ENCODE assay signal across 8 cellular contexts in the genomic region with DNA sequence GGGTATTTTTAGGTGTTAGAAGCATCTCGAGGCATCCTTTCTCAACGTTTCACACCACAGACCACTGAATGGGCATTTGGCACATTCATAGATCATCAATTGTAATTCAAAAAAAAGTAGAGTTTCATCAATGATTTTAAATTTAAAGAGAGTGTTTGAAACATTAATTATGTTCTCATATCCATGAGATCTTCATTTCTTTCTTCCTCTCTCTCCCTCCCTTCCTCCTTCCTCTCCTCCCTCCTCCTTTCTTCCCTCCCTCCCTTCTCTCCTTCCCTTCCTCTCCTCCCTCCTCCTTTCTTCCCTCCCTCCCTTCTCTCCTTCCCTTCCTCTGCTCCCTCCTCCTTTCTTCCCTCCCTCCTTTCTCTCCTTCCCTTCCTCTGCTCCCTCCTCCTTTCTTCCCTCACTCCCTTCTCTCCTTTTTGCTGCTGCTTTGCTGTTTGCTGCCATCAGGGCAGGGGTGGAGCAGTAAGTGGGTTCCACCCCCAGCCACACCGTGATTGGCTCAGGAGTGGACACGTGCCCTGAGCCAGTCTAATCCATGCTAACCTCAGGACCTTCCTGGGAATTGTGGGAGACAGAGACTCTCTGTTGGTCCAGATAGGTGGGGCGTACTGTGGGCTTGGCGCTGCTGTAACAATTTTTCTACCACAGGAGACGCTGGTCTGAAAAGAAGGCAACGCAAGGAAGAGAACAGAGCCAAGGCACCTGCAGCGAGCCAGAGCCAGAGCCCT. TPM values are rescaled to one million over a fixed set of nuclear protein-coding genes. Genes with fewer than 3 reads are reported as not detected.
DNase-seq lines count a peak whose midpoint lies in the region; ATAC-seq and TF ChIP-seq lines count a peak whose summit lies in the region.

No MANE protein-coding gene starts in this region.

- no peak overlapping the region for H3K4me3 ChIP-seq in endodermal cell (ENCODE audit: low read length)

- no peak for TF ChIP-seq CTCF in endodermal cell (conservative IDR thresholded peaks at IDR 0.05)

- no peaks in the 10 kb centered on the region for H3K36me3 Mint-ChIP-seq in endodermal cell (ENCODE audit: low read depth)

- peaks cover 40% of the 10 kb centered on the region for H3K27me3 Mint-ChIP-seq in endodermal cell (ENCODE audit: insufficient read depth)

- H3K4me3 Mint-ChIP-seq in endodermal cell: no peak overlapping the region

- H3K4me1 Mint-ChIP-seq in endodermal cell: peaks cover 4% of the 10 kb centered on the region

- H3K4me1 ChIP-seq in endodermal cell (ENCODE audit: control insufficient read depth, insufficient read depth, low read length): no peaks in the 10 kb centered on the region

- DNase-seq in HCEC 1CT (peak; percentile 84), NCI-H82 (lab: John Stamatoyannopoulos, UW) (peak; percentile 93), endodermal cell (peak; percentile 69), middle frontal gyrus (ENCODE audit: extremely low spot score, low spot score) (peak; percentile 73), activated T-cell treated with anti-CD3 and anti-CD28 coated beads for 4 hours (no peak)
- no peak for DNase-seq in stimulated activated naive CD4-positive, alpha-beta T cell treated with Interleukin-2 at 50 U/mL for 16 hours (lab: John Stamatoyannopoulos, UW)
- DNase-seq in stimulated activated CD4-positive, alpha-beta T cell treated with anti-CD3 and anti-CD28 coated beads, Interleukin-12 subunit alpha, Interleukin-12 subunit beta, amount 100 ng/mL, for 4 hours: no peak

- H3K27ac Mint-ChIP-seq in endodermal cell: no peak overlapping the region

- H3K27ac ChIP-seq in endodermal cell (ENCODE audit: low read depth, low read length): no peak overlapping the region

- no peaks in the 10 kb centered on the region for H3K9me3 ChIP-seq in endodermal cell (ENCODE audit: control insufficient read depth, low read length)

- 77 to 86% methylated on average over 7 to 9 of the region's 9 CpGs for WGBS in endodermal cell (ENCODE audit: insufficient coverage in 1 of 2, insufficient read length in 1 of 2), 2 experiments

- H3K36me3 ChIP-seq in endodermal cell (ENCODE audit: control insufficient read depth, insufficient read depth, low read length): no peaks in the 10 kb centered on the region

- no peaks in the 10 kb centered on the region for H3K9me3 Mint-ChIP-seq in endodermal cell

- H3K9ac ChIP-seq in endodermal cell (ENCODE audit: extremely low read depth, low read length, poor library complexity, severe bottlenecking): no peak overlapping the region

- no peaks in the 10 kb centered on the region for H3K27me3 ChIP-seq in endodermal cell (ENCODE audit: control insufficient read depth, insufficient read depth, low read length, poor library complexity, severe bottlenecking)

- no peak for ATAC-seq in HG03196 (IDR thresholded peaks at IDR 0.05; ENCODE audit: unreplicated experiment)

RNA-seq across cellular contexts. Expression of a gene that starts 33.8 kb away (rescaled TPM):
- not detected for total RNA-seq in endodermal cell
- polyA plus RNA-seq in endodermal cell (2013, experiment 1 of 2): 0.28 TPM
- not detected for polyA plus RNA-seq in endodermal cell (2013, experiment 2 of 2)

RNA-seq across cellular contexts. Expression of a gene that starts 51.6 kb away (rescaled TPM):
- total RNA-seq in endodermal cell: 10 to 100 TPM; 12.8 to 28.2 TPM
- polyA plus RNA-seq in endodermal cell (2013, experiment 1 of 2): 18.6 TPM
- 18.3 TPM for polyA plus RNA-seq in endodermal cell (2013, experiment 2 of 2)

RNA-seq across cellular contexts. Expression of a gene that starts 58.5 kb away (rescaled TPM):
- 1 to 10 TPM; 4.1 to 5.4 TPM for total RNA-seq in endodermal cell
- 2.2 TPM for polyA plus RNA-seq in endodermal cell (2013, experiment 1 of 2)
- 3.0 TPM for polyA plus RNA-seq in endodermal cell (2013, experiment 2 of 2)

Comparison
In these comparisons a context has a peak if more than half of its experiments do, and no peak if none do; other contexts are left out.
1. DNase-seq: peak in HCEC 1CT (single experiment), NCI-H82 (single experiment), endodermal cell (single experiment) and middle frontal gyrus (single experiment); none in stimulated activated naive CD4-positive, alpha-beta T cell treated with Interleukin-2 at 50 U/mL for 16 hours (single experiment), stimulated activated CD4-positive, alpha-beta T cell treated with anti-CD3 and anti-CD28 coated beads, Interleukin-12 subunit alpha, Interleukin-12 subunit beta, amount 100 ng/mL, for 4 hours (single experiment) and activated T-cell treated with anti-CD3 and anti-CD28 coated beads for 4 hours (single experiment).